1 cellular context compared by ENCODE assay signal in the genomic region with DNA sequence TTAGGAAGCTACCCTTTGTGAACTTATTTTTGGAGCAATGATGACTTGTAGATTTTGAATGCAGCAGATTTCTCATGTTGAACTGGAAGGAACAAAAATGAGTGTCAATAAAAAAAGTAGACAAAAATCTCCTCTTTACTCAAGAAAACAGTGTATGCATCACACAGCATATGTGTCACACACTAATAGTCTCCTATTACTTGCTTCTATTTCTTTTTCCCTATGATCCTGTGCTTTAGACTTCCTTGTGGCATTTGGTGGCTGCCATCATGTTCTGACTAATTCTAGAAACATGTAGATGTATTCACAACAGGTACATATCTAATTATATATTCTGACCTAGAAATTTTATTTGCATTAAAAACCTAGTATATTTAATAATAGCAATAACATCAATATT.
TF ChIP-seq lines count a peak whose summit lies in the region.

No MANE protein-coding gene starts in this region.

TF ChIP-seq in IMR-90, 13 proteins besides CTCF, POLR2A, EP300 and RAD21 (continued from another document):
- TF ChIP-seq, protein P1, sequence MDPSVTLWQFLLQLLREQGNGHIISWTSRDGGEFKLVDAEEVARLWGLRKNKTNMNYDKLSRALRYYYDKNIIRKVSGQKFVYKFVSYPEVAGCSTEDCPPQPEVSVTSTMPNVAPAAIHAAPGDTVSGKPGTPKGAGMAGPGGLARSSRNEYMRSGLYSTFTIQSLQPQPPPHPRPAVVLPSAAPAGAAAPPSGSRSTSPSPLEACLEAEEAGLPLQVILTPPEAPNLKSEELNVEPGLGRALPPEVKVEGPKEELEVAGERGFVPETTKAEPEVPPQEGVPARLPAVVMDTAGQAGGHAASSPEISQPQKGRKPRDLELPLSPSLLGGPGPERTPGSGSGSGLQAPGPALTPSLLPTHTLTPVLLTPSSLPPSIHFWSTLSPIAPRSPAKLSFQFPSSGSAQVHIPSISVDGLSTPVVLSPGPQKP (IDR thresholded peaks at IDR 0.05; ENCODE audit: borderline replicate concordance, low read depth, low read length), result no peak
- no peak for TF ChIP-seq SMC3 (IDR thresholded peaks at IDR 0.05; ENCODE audit: low read depth, low read length)
- no peak for TF ChIP-seq RCOR1 (IDR thresholded peaks at IDR 0.05; ENCODE audit: insufficient replicate concordance, low read length)
- no peak for TF ChIP-seq MAFK (IDR thresholded peaks at IDR 0.05; ENCODE audit: low read depth, low read length)
- no peak for TF ChIP-seq BHLHE40 (IDR thresholded peaks at IDR 0.05; ENCODE audit: low read depth, low read length)
- no peak for TF ChIP-seq MAZ (IDR thresholded peaks at IDR 0.05; ENCODE audit: borderline replicate concordance, low read depth, low read length)
